ENCODE assay signal across 32 cellular contexts in genomic region chr22:37989146-37990045, GRCh38. TPM values are rescaled to one million over a fixed set of nuclear protein-coding genes. Genes with fewer than 3 reads are reported as not detected.
"Had no signal": no experiment of that assay in that cellular context is flagged by ENCODE, and none has a peak within 500 bp of the region (broad histone marks: within the 10 kb centered on the region; RNA-seq: fewer than 3 reads in every experiment).

No MANE protein-coding gene starts in this region.

- H3K36me3 ChIP-seq: ovary, sigmoid colon had no signal

- FAIRE-seq: small intestine had no signal

- H3K27ac ChIP-seq: foreskin keratinocyte, heart left ventricle, left ventricle myocardium inferior, ovary, tibial artery had no signal

- H3K4me3 ChIP-seq: coronary artery, esophagus muscularis mucosa, heart left ventricle, left ventricle myocardium inferior, lung, mucosa of descending colon, ovary, sigmoid colon, tibial artery had no signal

- H3K27me3 ChIP-seq: esophagus muscularis mucosa, heart left ventricle, ovary, sigmoid colon, tibial artery had no signal

- H3K9me3 ChIP-seq: esophagus muscularis mucosa, heart left ventricle, left ventricle myocardium inferior, mucosa of descending colon, ovary, sigmoid colon, tibial artery had no signal

- DNase-seq: activated B cell treated with CpG ODN at 0.5 μM for 24 hours; activated CD4-positive, alpha-beta T cell treated with anti-CD3 and anti-CD28 coated beads, Interleukin-2, amount 50 U/mL, for 1 hour; activated CD8-positive, alpha-beta T cell treated with anti-CD3 and anti-CD28 coated beads for 36 hours; activated gamma-delta T cell treated with Interleukin-2 at 50 U/mL for 16 hours; activated naive CD4-positive, alpha-beta T cell treated with anti-CD3 and anti-CD28 coated beads, Interleukin-2, amount 50 U/mL, for 16 hours; activated T-cell treated with anti-CD3 and anti-CD28 coated beads, Interleukin-2, amount 50 U/mL, for 4 hours; amniotic stem cell; cerebellar nuclear complex; endodermal cell; foreskin keratinocyte; hypothalamus; immature natural killer cell; mucosa of descending colon; ovary; sigmoid colon; small intestine; stimulated activated CD4-positive, alpha-beta T cell treated with anti-CD3 and anti-CD28 coated beads, Interleukin-4, amount 100 ng/mL, for 24 hours; tibial artery had no signal

- H3K4me1 ChIP-seq: foreskin keratinocyte, sigmoid colon, tibial artery had no signal

- ATAC-seq: activated CD8-positive, alpha-beta T cell treated with anti-CD3 and anti-CD28 coated beads for 36 hours; activated T-cell treated with anti-CD3 and anti-CD28 coated beads, Interleukin-2, amount 50 U/mL, for 4 hours; activated T-helper 17 cell treated with anti-CD3 and anti-CD28 coated beads, Interleukin-2, amount 50 U/mL, for 72 hours; foreskin keratinocyte; mucosa of descending colon; natural killer cell treated with Interleukin-12 subunit alpha and Interleukin-12 subunit beta and Interleukin-15 and Interleukin-18, amount 100 ng/mL, for 72 hours; stimulated activated effector memory CD8-positive, alpha-beta T cell treated with anti-CD3 and anti-CD28 coated beads, Interleukin-12 subunit alpha, Interleukin-12 subunit beta, amount 100 ng/mL, for 72 hours had no signal

RNA-seq across cellular contexts. Expression of gene SOX10, which starts 5.0 kb away (rescaled TPM):
- total RNA-seq: activated B cell treated with CpG ODN at 0.5 μM for 24 hours; activated CD8-positive, alpha-beta T cell treated with anti-CD3 and anti-CD28 coated beads for 36 hours; activated T-cell treated with anti-CD3 and anti-CD28 coated beads, Interleukin-2, amount 50 U/mL, for 4 hours; activated T-helper 17 cell treated with anti-CD3 and anti-CD28 coated beads, Interleukin-2, amount 50 U/mL, for 72 hours; foreskin keratinocyte; kidney epithelial cell; mesenteric fat pad; myocyte; natural killer cell treated with Interleukin-12 subunit alpha and Interleukin-12 subunit beta and Interleukin-15 and Interleukin-18, amount 100 ng/mL, for 72 hours; renal cortical epithelial cell; T-helper 2 cell treated with Interferon-gamma antibody and Interleukin-4, amounts not matched to agents 100 ng/mL and 5 ng/mL, for 36 hours had no signal
- polyA plus RNA-seq: immature natural killer cell had no signal

RNA-seq across cellular contexts. Expression of gene C22orf23, which starts 36.0 kb away (rescaled TPM):
- total RNA-seq: activated CD8-positive, alpha-beta T cell treated with anti-CD3 and anti-CD28 coated beads for 36 hours; esophagus muscularis mucosa; kidney epithelial cell; mesenteric fat pad; mucosa of descending colon; T-helper 2 cell treated with Interferon-gamma antibody and Interleukin-4, amounts not matched to agents 100 ng/mL and 5 ng/mL, for 36 hours; ureter had no signal
- polyA plus RNA-seq: immature natural killer cell had no signal
